ENCODE assay signal across 1 cellular context in the genomic region with DNA sequence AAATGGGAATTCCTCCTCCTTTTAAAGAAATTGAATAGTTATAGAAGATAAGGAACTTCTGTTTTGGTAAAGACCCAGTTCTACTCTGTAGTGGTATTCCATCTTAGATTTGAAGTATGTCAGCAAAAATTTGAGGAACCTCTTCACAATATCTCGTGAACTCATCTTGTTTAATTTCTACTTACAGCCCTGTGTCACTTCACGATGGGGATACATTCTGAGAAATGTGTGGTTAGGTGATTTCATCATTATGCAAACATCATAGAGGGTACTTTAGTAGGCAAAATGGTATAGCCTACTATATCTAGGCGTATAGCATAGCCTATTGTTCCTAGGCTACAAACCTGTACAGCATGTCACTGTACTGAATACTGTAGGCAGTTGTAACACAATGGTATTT.
TF ChIP-seq lines count a peak whose summit lies in the region.

No MANE protein-coding gene starts in this region.

TF ChIP-seq in SK-N-SH treated with all-trans-retinoic acid at 6 μM for 48 hours, 23 proteins besides CTCF, POLR2A, EP300 and RAD21 (continued from another document):
- TF ChIP-seq, protein P1, sequence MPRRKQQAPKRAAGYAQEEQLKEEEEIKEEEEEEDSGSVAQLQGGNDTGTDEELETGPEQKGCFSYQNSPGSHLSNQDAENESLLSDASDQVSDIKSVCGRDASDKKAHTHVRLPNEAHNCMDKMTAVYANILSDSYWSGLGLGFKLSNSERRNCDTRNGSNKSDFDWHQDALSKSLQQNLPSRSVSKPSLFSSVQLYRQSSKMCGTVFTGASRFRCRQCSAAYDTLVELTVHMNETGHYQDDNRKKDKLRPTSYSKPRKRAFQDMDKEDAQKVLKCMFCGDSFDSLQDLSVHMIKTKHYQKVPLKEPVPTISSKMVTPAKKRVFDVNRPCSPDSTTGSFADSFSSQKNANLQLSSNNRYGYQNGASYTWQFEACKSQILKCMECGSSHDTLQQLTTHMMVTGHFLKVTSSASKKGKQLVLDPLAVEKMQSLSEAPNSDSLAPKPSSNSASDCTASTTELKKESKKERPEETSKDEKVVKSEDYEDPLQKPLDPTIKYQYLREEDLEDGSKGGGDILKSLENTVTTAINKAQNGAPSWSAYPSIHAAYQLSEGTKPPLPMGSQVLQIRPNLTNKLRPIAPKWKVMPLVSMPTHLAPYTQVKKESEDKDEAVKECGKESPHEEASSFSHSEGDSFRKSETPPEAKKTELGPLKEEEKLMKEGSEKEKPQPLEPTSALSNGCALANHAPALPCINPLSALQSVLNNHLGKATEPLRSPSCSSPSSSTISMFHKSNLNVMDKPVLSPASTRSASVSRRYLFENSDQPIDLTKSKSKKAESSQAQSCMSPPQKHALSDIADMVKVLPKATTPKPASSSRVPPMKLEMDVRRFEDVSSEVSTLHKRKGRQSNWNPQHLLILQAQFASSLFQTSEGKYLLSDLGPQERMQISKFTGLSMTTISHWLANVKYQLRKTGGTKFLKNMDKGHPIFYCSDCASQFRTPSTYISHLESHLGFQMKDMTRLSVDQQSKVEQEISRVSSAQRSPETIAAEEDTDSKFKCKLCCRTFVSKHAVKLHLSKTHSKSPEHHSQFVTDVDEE (CRISPR knock-in tag; IDR thresholded peaks at IDR 0.05), result no peak
- TF ChIP-seq, protein P2, sequence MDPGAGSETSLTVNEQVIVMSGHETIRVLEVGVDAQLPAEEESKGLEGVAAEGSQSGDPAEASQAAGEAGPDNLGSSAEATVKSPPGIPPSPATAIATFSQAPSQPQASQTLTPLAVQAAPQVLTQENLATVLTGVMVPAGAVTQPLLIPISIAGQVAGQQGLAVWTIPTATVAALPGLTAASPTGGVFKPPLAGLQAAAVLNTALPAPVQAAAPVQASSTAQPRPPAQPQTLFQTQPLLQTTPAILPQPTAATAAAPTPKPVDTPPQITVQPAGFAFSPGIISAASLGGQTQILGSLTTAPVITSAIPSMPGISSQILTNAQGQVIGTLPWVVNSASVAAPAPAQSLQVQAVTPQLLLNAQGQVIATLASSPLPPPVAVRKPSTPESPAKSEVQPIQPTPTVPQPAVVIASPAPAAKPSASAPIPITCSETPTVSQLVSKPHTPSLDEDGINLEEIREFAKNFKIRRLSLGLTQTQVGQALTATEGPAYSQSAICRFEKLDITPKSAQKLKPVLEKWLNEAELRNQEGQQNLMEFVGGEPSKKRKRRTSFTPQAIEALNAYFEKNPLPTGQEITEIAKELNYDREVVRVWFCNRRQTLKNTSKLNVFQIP (CRISPR knock-in tag; IDR thresholded peaks at IDR 0.05; ENCODE audit: borderline replicate concordance, low read depth), result no peak
- TF ChIP-seq TCF4 (CRISPR knock-in tag; IDR thresholded peaks at IDR 0.05; ENCODE audit: borderline replicate concordance), result no peak
- TF ChIP-seq BACH2 (CRISPR knock-in tag; IDR thresholded peaks at IDR 0.05; ENCODE audit: borderline replicate concordance), result no peak
